ENCODE assay signal across 8 cellular contexts in the genomic region with DNA sequence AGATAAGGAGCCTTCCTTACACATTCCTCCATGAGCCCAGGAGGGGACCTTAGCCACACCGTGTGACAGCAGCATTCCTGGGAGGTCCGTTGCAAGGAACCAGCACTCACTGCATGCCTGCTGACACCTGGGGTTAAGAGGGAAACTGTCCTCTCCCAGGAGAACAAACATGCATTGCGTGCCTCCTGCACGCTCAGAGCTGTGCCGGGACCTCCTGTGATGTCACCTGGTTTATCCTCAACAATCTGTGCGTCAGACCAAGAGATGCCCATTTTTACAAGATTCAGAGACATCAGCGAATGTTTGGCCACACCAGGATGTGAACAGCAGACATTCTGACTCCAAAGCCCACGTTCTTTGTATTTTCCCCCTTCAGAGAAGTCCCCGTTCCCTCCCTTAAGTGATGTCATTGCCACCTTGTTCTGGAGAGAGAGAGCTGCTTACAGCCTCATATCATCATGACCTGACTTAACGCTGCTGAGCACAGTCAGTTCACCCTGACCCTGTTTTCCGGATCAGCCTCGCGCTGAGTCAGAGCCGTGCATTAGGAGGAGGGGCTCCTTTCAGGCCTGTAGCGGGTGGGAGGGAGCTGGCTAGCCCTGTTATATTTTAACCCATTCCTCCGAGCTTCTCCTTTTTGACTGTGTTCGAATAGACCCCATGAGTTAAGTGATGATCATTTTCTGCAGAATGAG. TPM values are rescaled to one million over a fixed set of nuclear protein-coding genes. Genes with fewer than 3 reads are reported as not detected.
DNase-seq lines count a peak whose midpoint lies in the region; ATAC-seq and TF ChIP-seq lines count a peak whose summit lies in the region.

No MANE protein-coding gene starts in this region.

- H3K36me3 ChIP-seq in CD8-positive, alpha-beta memory T cell (ENCODE audit: insufficient read depth, low read length), result no peaks in the 10 kb centered on the region

- TF ChIP-seq CTCF in type B pancreatic cell (conservative IDR thresholded peaks at IDR 0.05), result no peak

- H3K27me3 Mint-ChIP-seq in CD8-positive, alpha-beta memory T cell, result peaks cover 0 to 1% of the 10 kb centered on the region in 2 donors
- H3K27me3 Mint-ChIP-seq in type B pancreatic cell, result no peaks in the 10 kb centered on the region

- peak overlapping the region; percentile 17 for H3K27ac ChIP-seq in CD8-positive, alpha-beta memory T cell (ENCODE audit: low read depth, low read length)

- H3K4me3 ChIP-seq in CD8-positive, alpha-beta memory T cell (ENCODE audit: low read length), result no peak overlapping the region

- DNase-seq in CD8-positive, alpha-beta memory T cell, result no peak
- DNase-seq in HT1080 (ENCODE audit: low read depth), result peak; percentile 88
- DNase-seq in activated T-cell treated with anti-CD3 and anti-CD28 coated beads, Interleukin-2, amount 50 U/mL, for 48 hours, result peak; percentile 36 to 49
- DNase-seq in left ventricle myocardium superior, result peak; percentile 40
- DNase-seq in type B pancreatic cell (ENCODE audit: extremely low spot score, unreplicated experiment), result no peak
- no peak for DNase-seq in SKM-1 (lab: John Stamatoyannopoulos, UW; ENCODE audit: unreplicated experiment)
- no peak for DNase-seq in NOMO-1 (lab: John Stamatoyannopoulos, UW; ENCODE audit: unreplicated experiment in 2 of 2)

- peak overlapping the region in 2 of 8 donors; percentile 52 to 80 for H3K27ac Mint-ChIP-seq in CD8-positive, alpha-beta memory T cell
- peak overlapping the region; percentile 92 for H3K27ac Mint-ChIP-seq in type B pancreatic cell

- ATAC-seq in left ventricle myocardium superior (peak; percentile 82), HG02623 (IDR thresholded peaks at IDR 0.05; ENCODE audit: unreplicated experiment) (no peak)

- peaks cover 3 to 7% (median 7%) of the 10 kb centered on the region in 3 donors for H3K4me1 Mint-ChIP-seq in CD8-positive, alpha-beta memory T cell
- peaks cover 11% of the 10 kb centered on the region for H3K4me1 Mint-ChIP-seq in type B pancreatic cell (ENCODE audit: unreplicated experiment)

- no peaks in the 10 kb centered on the region for H3K9me3 ChIP-seq in CD8-positive, alpha-beta memory T cell (ENCODE audit: low read length)

- peaks cover 0 to 1% (median 0%) of the 10 kb centered on the region in 5 donors for H3K9me3 Mint-ChIP-seq in CD8-positive, alpha-beta memory T cell
- no peaks in the 10 kb centered on the region for H3K9me3 Mint-ChIP-seq in type B pancreatic cell

- no peaks in the 10 kb centered on the region for H3K27me3 ChIP-seq in CD8-positive, alpha-beta memory T cell (ENCODE audit: insufficient read depth, low read length, poor library complexity, severe bottlenecking)

- POLR2A ChIA-PET in CD8-positive, alpha-beta memory T cell (lab: Charles Lee), result no interaction called here

- peaks cover 0 to 6% (median 0%) of the 10 kb centered on the region in 3 donors for H3K36me3 Mint-ChIP-seq in CD8-positive, alpha-beta memory T cell
- no peaks in the 10 kb centered on the region for H3K36me3 Mint-ChIP-seq in type B pancreatic cell

- intact Hi-C loops in left ventricle myocardium superior (cut with micrococcal nuclease), result no loop called here

- CTCF ChIA-PET in CD8-positive, alpha-beta memory T cell (lab: Charles Lee), result interaction anchor here (1.3 kb wide), 1 partner anchor 24 kb away, joined by 5 read pairs; no protein-coding TSS in a partner anchor

- no peak overlapping the region for H3K4me3 Mint-ChIP-seq in CD8-positive, alpha-beta memory T cell
- peak overlapping the region; percentile 33 for H3K4me3 Mint-ChIP-seq in type B pancreatic cell

- H3K4me1 ChIP-seq in CD8-positive, alpha-beta memory T cell (ENCODE audit: insufficient read depth, low read length), result no peaks in the 10 kb centered on the region

RNA-seq across cellular contexts. Expression of gene TMEM120B, which starts 36.2 kb away (rescaled TPM):
- total RNA-seq in CD8-positive, alpha-beta memory T cell, result 10 to 100 TPM; 12.5 to 15.2 TPM
- 3.9 TPM for polyA plus RNA-seq in CD8-positive, alpha-beta memory T cell
- 9.6 and 12.0 TPM in 2 replicates for total RNA-seq in HT1080 (2014; rRNA removed; shearing (Covaris generic))
- polyA plus RNA-seq in HT1080 (2015; cell fraction: cytosol; rRNA removed), result 8.9 and 9.6 TPM in 2 replicates
- polyA plus RNA-seq in HT1080 (2015; cell fraction: nucleus; rRNA removed), result 46.8 and 56.9 TPM in 2 replicates
- 9.9 TPM for total RNA-seq in left ventricle myocardium superior
- 11.3 and 14.0 TPM in 2 replicates for total RNA-seq in type B pancreatic cell (ENCODE audit: low replicate concordance)

RNA-seq across cellular contexts. Expression of gene RHOF, which starts 44.8 kb away (rescaled TPM):
- total RNA-seq in CD8-positive, alpha-beta memory T cell, result 100 to 1,000 TPM; 145 to 152 TPM
- polyA plus RNA-seq in CD8-positive, alpha-beta memory T cell, result 139 TPM
- total RNA-seq in HT1080 (2014; rRNA removed; shearing (Covaris generic)), result 31.4 and 39.9 TPM in 2 replicates
- 45.1 and 53.0 TPM in 2 replicates for polyA plus RNA-seq in HT1080 (2015; cell fraction: cytosol; rRNA removed)
- polyA plus RNA-seq in HT1080 (2015; cell fraction: nucleus; rRNA removed), result 29.1 and 33.7 TPM in 2 replicates
- total RNA-seq in left ventricle myocardium superior (48.3 TPM), type B pancreatic cell (ENCODE audit: low replicate concordance) (24.9 and 26.0 TPM in 2 replicates)

RNA-seq across cellular contexts. Expression of gene SETD1B, which starts 55.1 kb away (rescaled TPM):
- total RNA-seq in CD8-positive, alpha-beta memory T cell, result 10 to 100 TPM; 31.3 to 31.9 TPM
- polyA plus RNA-seq in CD8-positive, alpha-beta memory T cell, result 2.4 TPM
- total RNA-seq in HT1080 (2014; rRNA removed; shearing (Covaris generic)), result 2.8 and 5.0 TPM in 2 replicates
- 5.2 and 5.4 TPM in 2 replicates for polyA plus RNA-seq in HT1080 (2015; cell fraction: cytosol; rRNA removed)
- polyA plus RNA-seq in HT1080 (2015; cell fraction: nucleus; rRNA removed), result 11.5 and 12.0 TPM in 2 replicates
- 9.0 TPM for total RNA-seq in left ventricle myocardium superior
- 28.4 and 34.2 TPM in 2 replicates for total RNA-seq in type B pancreatic cell (ENCODE audit: low replicate concordance)

Comparison
In these comparisons a context has a peak if more than half of its experiments do, and no peak if none do; other contexts are left out.
1. DNase-seq: peak in HT1080 (single experiment), activated T-cell treated with anti-CD3 and anti-CD28 coated beads, Interleukin-2, amount 50 U/mL, for 48 hours (2 of 2) and left ventricle myocardium superior (single experiment); none in CD8-positive, alpha-beta memory T cell (0 of 5), type B pancreatic cell (single experiment), SKM-1 (single experiment) and NOMO-1 (0 of 2).